ENCODE assay signal across 25 cellular contexts in the genomic region with DNA sequence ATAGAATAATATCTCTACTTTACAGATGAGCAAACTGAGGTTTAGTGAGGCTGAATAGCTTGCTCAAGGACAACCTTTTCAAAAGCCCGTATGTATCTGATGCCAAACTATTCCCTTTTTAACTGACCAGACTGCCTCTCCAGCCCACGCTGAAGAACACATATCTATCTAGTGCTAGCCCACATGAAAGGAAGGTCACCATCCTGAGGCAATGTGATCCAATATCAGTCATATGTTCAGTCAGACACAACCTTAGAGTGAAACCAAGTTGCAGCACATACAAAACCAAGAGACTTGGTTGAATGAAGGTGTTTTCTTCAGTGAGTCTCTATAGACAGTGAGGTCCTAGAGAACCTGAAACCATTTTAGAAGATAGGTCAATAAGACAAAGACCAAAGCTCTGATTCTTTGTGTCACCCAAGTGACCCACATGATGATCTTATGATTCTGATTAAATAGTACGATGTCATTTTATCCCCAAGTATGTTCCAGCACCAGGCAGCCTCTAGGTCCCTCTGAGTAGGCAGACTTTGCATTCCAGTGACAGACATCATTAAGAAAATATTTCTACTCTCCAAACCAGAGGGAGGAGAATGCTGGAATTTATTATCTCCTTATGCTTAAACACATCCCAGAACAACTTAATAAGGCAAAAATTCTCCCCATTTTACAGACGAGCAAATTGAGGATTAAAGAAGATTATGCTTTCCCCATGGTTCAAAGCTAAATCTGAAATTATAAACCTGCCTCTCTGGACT.
DNase-seq lines count a peak whose midpoint lies in the region; ATAC-seq and TF ChIP-seq lines count a peak whose summit lies in the region.
"Had no signal": no experiment of that assay in that cellular context is flagged by ENCODE, and none has a peak within 500 bp of the region (broad histone marks: within the 10 kb centered on the region; RNA-seq: fewer than 3 reads in every experiment).

No MANE protein-coding gene starts in this region.

- H3K23me2 ChIP-seq in H9 (ENCODE audit: insufficient read length, low read depth, low read length, poor library complexity, severe bottlenecking): peaks cover 3% of the 10 kb centered on the region

- H3K27me3 ChIP-seq in H9 (ENCODE audit: insufficient read depth, low read length): no peaks in the 10 kb centered on the region
- H3K27me3 ChIP-seq in body of pancreas: no peaks in the 10 kb centered on the region
- H3K27me3 ChIP-seq: BLaER1, hepatocyte, right atrium auricular region, stomach, transverse colon had no signal

- no peak overlapping the region for H4K8ac ChIP-seq in H9 (replicated peaks; ENCODE audit: insufficient read length, low read depth, low read length)

- H3K9me3 ChIP-seq in H9 (ENCODE audit: control insufficient read depth, low read depth, low read length) (no peaks in the 10 kb centered on the region), body of pancreas (no peaks in the 10 kb centered on the region)
- H3K9me3 ChIP-seq: BLaER1, Caco-2, left ventricle myocardium inferior, right atrium auricular region, stomach, transverse colon had no signal

- no peaks in the 10 kb centered on the region for H3K79me1 ChIP-seq in H9 (ENCODE audit: insufficient read depth, low read depth, low read length, poor library complexity, severe bottlenecking)

- H4K20me1 ChIP-seq in H9 (ENCODE audit: control insufficient read depth, insufficient read depth, insufficient read length): no peaks in the 10 kb centered on the region
- H4K20me1 ChIP-seq: BLaER1 had no signal

- no peak overlapping the region for H3K14ac ChIP-seq in H9 (ENCODE audit: insufficient read depth, low read length)

- intact Hi-C loops in body of pancreas (cut with DNase I): no loop called here

- H3K4me1 ChIP-seq in H9 (ENCODE audit: insufficient read depth, low read length) (peaks cover 6% of the 10 kb centered on the region; the same call in 1 of the 2 replicates), body of pancreas (no peaks in the 10 kb centered on the region)
- H3K4me1 ChIP-seq: BLaER1, Caco-2, transverse colon had no signal

- H3K27ac Mint-ChIP-seq in chondrocyte (ENCODE audit: unreplicated experiment): peak overlapping the region; percentile 59
- peak overlapping the region in 2 of 3 experiments; percentile 75 to 91 for H3K27ac Mint-ChIP-seq in nephron
- H3K27ac Mint-ChIP-seq in H9: no peak overlapping the region
- H3K27ac Mint-ChIP-seq in stimulated activated memory B cell treated with anti-CD40 and anti-IgM and Interleukin-4, amounts not matched to agents 10 μg/mL and 1 μg/mL and 100 μg/mL, for 72 hours: no peak overlapping the region
- H3K27ac Mint-ChIP-seq: activated CD4-positive, alpha-beta T cell treated with anti-CD3 and anti-CD28 coated beads, Interleukin-2, amount 10 ng/mL, durations not matched to agents 24 days and 14 days; activated naive CD4-positive, alpha-beta T cell treated with anti-CD3 and anti-CD28 coated beads, Interleukin-2, amount 50 U/mL, for 24 hours; naive thymus-derived CD4-positive, alpha-beta T cell; T-helper 2 cell treated with Interferon-gamma antibody and Interleukin-4, amounts not matched to agents 5 μg/mL and 100 μg/mL, for 36 hours had no signal

- peak; percentile 61 for DNase-seq in AG08395 (ENCODE audit: low spot score)
- peak; percentile 31 for DNase-seq in LHCN-M2 (ENCODE audit: low read depth)
- DNase-seq in chondrocyte (ENCODE audit: low spot score): no peak
- DNase-seq in D341Med (ENCODE audit: low spot score): no peak
- no peak for DNase-seq in H9
- no peak for DNase-seq in body of pancreas
- DNase-seq: activated CD4-positive, alpha-beta T cell treated with anti-CD3 and anti-CD28 coated beads, Interleukin-2, amount 10 ng/mL, durations not matched to agents 24 days and 14 days; Caco-2; DND-41; foreskin melanocyte; naive thymus-derived CD4-positive, alpha-beta T cell; NCI-H1092 treated with DMSO at 0.1 percent for 48 hours; NCI-H1930; NCI-H526 treated with DMSO at 0.1 percent for 48 hours; stomach; transverse colon had no signal

- TF ChIP-seq CTCF in chondrocyte (IDR thresholded peaks at IDR 0.05) (no peak), nephron (IDR thresholded peaks at IDR 0.05; ENCODE audit: unreplicated experiment in 3 of 3) (no peak), H9 (conservative IDR thresholded peaks at IDR 0.05) (no peak), body of pancreas (IDR thresholded peaks at IDR 0.05) (no peak)

- H3K4me3 Mint-ChIP-seq in chondrocyte (ENCODE audit: unreplicated experiment) (no peak overlapping the region), nephron (peak overlapping the region in 1 of 3 experiments; percentile 7), H9 (no peak overlapping the region)
- H3K4me3 Mint-ChIP-seq in stimulated activated memory B cell treated with anti-CD40 and anti-IgM and Interleukin-4, amounts not matched to agents 10 μg/mL and 1 μg/mL and 100 μg/mL, for 72 hours: no peak overlapping the region
- H3K4me3 Mint-ChIP-seq: activated CD4-positive, alpha-beta T cell treated with anti-CD3 and anti-CD28 coated beads, Interleukin-2, amount 10 ng/mL, durations not matched to agents 24 days and 14 days; activated naive CD4-positive, alpha-beta T cell treated with anti-CD3 and anti-CD28 coated beads, Interleukin-2, amount 50 U/mL, for 24 hours; central memory CD8-positive, alpha-beta T cell; naive thymus-derived CD4-positive, alpha-beta T cell; T-helper 2 cell treated with Interferon-gamma antibody and Interleukin-4, amounts not matched to agents 5 μg/mL and 100 μg/mL, for 36 hours had no signal

- WGBS in H9 (ENCODE audit: extremely low coverage, insufficient read length, low lambda C conversion rate): no CpG with 5 or more reads among the region's 4 CpGs
- WGBS in body of pancreas, 2 donors: 56 to 59% methylated on average over 4 of the region's 4 CpGs

- H3K9ac ChIP-seq in H9 (ENCODE audit: extremely low read depth, insufficient read length, low read length): no peak overlapping the region
- H3K9ac ChIP-seq: BLaER1 had no signal

- no peak overlapping the region for H3K4me2 ChIP-seq in H9 (ENCODE audit: insufficient read depth, insufficient read length, low read length)
- H3K4me2 ChIP-seq: BLaER1, hepatocyte had no signal

- no peak overlapping the region for H2BK20ac ChIP-seq in H9 (ENCODE audit: low read depth, low read length, poor library complexity, severe bottlenecking)

- H3K36me3 ChIP-seq in body of pancreas (replicated peaks in 1 of 2; ENCODE audit: insufficient read depth in 1 of 2, low read depth in 2 of 2): no peaks in the 10 kb centered on the region
- H3K36me3 ChIP-seq: BLaER1, left ventricle myocardium inferior, right atrium auricular region, stomach, transverse colon had no signal

- no peak overlapping the region for H3K56ac ChIP-seq in H9 (ENCODE audit: insufficient read length, low read depth, low read length)

- no peak overlapping the region for H2BK15ac ChIP-seq in H9 (ENCODE audit: low read depth, low read length)

- no peak overlapping the region for H4K91ac ChIP-seq in H9 (ENCODE audit: insufficient read length, low read depth, low read length)

- no peak overlapping the region for H3K23ac ChIP-seq in H9 (ENCODE audit: insufficient read length, low read depth, low read length)

- no peak for TF ChIP-seq POLR2A in body of pancreas (IDR thresholded peaks at IDR 0.05)

- no peak overlapping the region for H3K4me3 ChIP-seq in body of pancreas
- H3K4me3 ChIP-seq: BLaER1, hepatocyte, left ventricle myocardium inferior, right atrium auricular region, stomach, transverse colon had no signal

- no peaks in the 10 kb centered on the region for H3K79me2 ChIP-seq in H9 (ENCODE audit: insufficient read depth, low read length)
- H3K79me2 ChIP-seq: hepatocyte had no signal

- H3K36me3 Mint-ChIP-seq in chondrocyte (ENCODE audit: low read depth) (no peaks in the 10 kb centered on the region), nephron (ENCODE audit: low read depth) (no peaks in the 10 kb centered on the region), H9 (ENCODE audit: insufficient read depth in 1 of 3, low read depth in 3 of 3) (no peaks in the 10 kb centered on the region)
- no peaks in the 10 kb centered on the region for H3K36me3 Mint-ChIP-seq in stimulated activated memory B cell treated with anti-CD40 and anti-IgM and Interleukin-4, amounts not matched to agents 10 μg/mL and 1 μg/mL and 100 μg/mL, for 72 hours
- H3K36me3 Mint-ChIP-seq: activated naive CD4-positive, alpha-beta T cell treated with anti-CD3 and anti-CD28 coated beads, Interleukin-2, amount 50 U/mL, for 24 hours; naive thymus-derived CD4-positive, alpha-beta T cell had no signal

- no peak overlapping the region for H2BK120ac ChIP-seq in H9 (ENCODE audit: low read depth, low read length, poor library complexity, severe bottlenecking)

- H2BK12ac ChIP-seq in H9 (ENCODE audit: insufficient read length, low read depth, low read length): no peak overlapping the region

- no peak overlapping the region for H2AFZ ChIP-seq in H9 (ENCODE audit: low read length)
- H2AFZ ChIP-seq: hepatocyte had no signal

- H3K4ac ChIP-seq in H9 (ENCODE audit: low read depth, low read length): no peak overlapping the region

- H3K27me3 Mint-ChIP-seq in chondrocyte (ENCODE audit: low read depth): no peaks in the 10 kb centered on the region
- no peaks in the 10 kb centered on the region for H3K27me3 Mint-ChIP-seq in nephron (ENCODE audit: low read depth)
- H3K27me3 Mint-ChIP-seq in H9 (ENCODE audit: low read depth): peaks cover 24% of the 10 kb centered on the region
- H3K27me3 Mint-ChIP-seq in stimulated activated memory B cell treated with anti-CD40 and anti-IgM and Interleukin-4, amounts not matched to agents 10 μg/mL and 1 μg/mL and 100 μg/mL, for 72 hours: no peaks in the 10 kb centered on the region
- H3K27me3 Mint-ChIP-seq: activated CD4-positive, alpha-beta T cell treated with anti-CD3 and anti-CD28 coated beads, Interleukin-2, amount 10 ng/mL, durations not matched to agents 24 days and 14 days; activated naive CD4-positive, alpha-beta T cell treated with anti-CD3 and anti-CD28 coated beads, Interleukin-2, amount 50 U/mL, for 24 hours; central memory CD8-positive, alpha-beta T cell; naive thymus-derived CD4-positive, alpha-beta T cell had no signal

- ATAC-seq in body of pancreas: no peak
- ATAC-seq in stimulated activated memory B cell treated with anti-CD40 and anti-IgM and Interleukin-4, amounts not matched to agents 10 μg/mL and 1 μg/mL and 100 μg/mL, for 72 hours: no peak
- ATAC-seq: naive thymus-derived CD4-positive, alpha-beta T cell had no signal

- no peak overlapping the region for H3K18ac ChIP-seq in H9 (ENCODE audit: insufficient read length, low read depth, low read length)

- H3K4me1 Mint-ChIP-seq in chondrocyte (ENCODE audit: low read depth) (peaks cover 71% of the 10 kb centered on the region), nephron (peaks cover 72% of the 10 kb centered on the region), H9 (peaks cover 14 to 20% of the 10 kb centered on the region in 2 experiments)
- H3K4me1 Mint-ChIP-seq in stimulated activated memory B cell treated with anti-CD40 and anti-IgM and Interleukin-4, amounts not matched to agents 10 μg/mL and 1 μg/mL and 100 μg/mL, for 72 hours: no peaks in the 10 kb centered on the region
- H3K4me1 Mint-ChIP-seq: activated CD4-positive, alpha-beta T cell treated with anti-CD3 and anti-CD28 coated beads, Interleukin-2, amount 10 ng/mL, durations not matched to agents 24 days and 14 days; activated naive CD4-positive, alpha-beta T cell treated with anti-CD3 and anti-CD28 coated beads, Interleukin-2, amount 50 U/mL, for 24 hours; central memory CD8-positive, alpha-beta T cell; naive thymus-derived CD4-positive, alpha-beta T cell had no signal

- no peak overlapping the region for H2BK5ac ChIP-seq in H9 (ENCODE audit: insufficient read length, low read length)

- H3K9me3 Mint-ChIP-seq in chondrocyte (ENCODE audit: low read depth): peaks cover 19% of the 10 kb centered on the region
- H3K9me3 Mint-ChIP-seq in nephron: peaks cover 3% of the 10 kb centered on the region
- no peaks in the 10 kb centered on the region for H3K9me3 Mint-ChIP-seq in H9
- H3K9me3 Mint-ChIP-seq in stimulated activated memory B cell treated with anti-CD40 and anti-IgM and Interleukin-4, amounts not matched to agents 10 μg/mL and 1 μg/mL and 100 μg/mL, for 72 hours: no peaks in the 10 kb centered on the region
- H3K9me3 Mint-ChIP-seq: activated CD4-positive, alpha-beta T cell treated with anti-CD3 and anti-CD28 coated beads, Interleukin-2, amount 10 ng/mL, durations not matched to agents 24 days and 14 days had no signal

- H2AK5ac ChIP-seq in H9 (ENCODE audit: insufficient read length, low read length): no peak overlapping the region

- H3T11ph ChIP-seq in H9 (ENCODE audit: low read length): no peak overlapping the region

- H3K27ac ChIP-seq in H9 (ENCODE audit: insufficient read length, low read depth, low read length): no peak overlapping the region
- no peak overlapping the region for H3K27ac ChIP-seq in body of pancreas
- H3K27ac ChIP-seq: BLaER1, hepatocyte, right atrium auricular region, stomach, transverse colon had no signal

- no peak overlapping the region for H4K5ac ChIP-seq in H9 (ENCODE audit: insufficient read length, low read depth, low read length)

Comparison
In these comparisons a context has a peak if more than half of its experiments do, and no peak if none do; other contexts are left out.
1. DNase-seq: peak in AG08395 (single experiment) and LHCN-M2 (single experiment); none in chondrocyte (single experiment), D341Med (single experiment), H9 (single experiment) and body of pancreas (0 of 4).
2. H3K27ac Mint-ChIP-seq: peak in chondrocyte (single experiment) and nephron (2 of 3); none in H9 (0 of 3) and stimulated activated memory B cell treated with anti-CD40 and anti-IgM and Interleukin-4, amounts not matched to agents 10 μg/mL and 1 μg/mL and 100 μg/mL, for 72 hours (single experiment).